In genomic region chrX:83512111-83512510, GRCh38 we compare ENCODE assay signal across 36 cellular contexts. TPM values are rescaled to one million over a fixed set of nuclear protein-coding genes. Genes with fewer than 3 reads are reported as not detected.
"Had no signal": no experiment of that assay in that cellular context is flagged by ENCODE, and none has a peak within 500 bp of the region (broad histone marks: within the 10 kb centered on the region; RNA-seq: fewer than 3 reads in every experiment).

No MANE protein-coding gene starts in this region.

- H3K27ac Mint-ChIP-seq: activated CD4-positive, alpha-beta memory T cell treated with anti-CD3 and anti-CD28 coated beads for 36 hours; activated CD4-positive, alpha-beta T cell treated with anti-CD3 and anti-CD28 coated beads, Interleukin-2, amount 10 ng/mL, durations not matched to agents 24 days and 14 days; activated T-helper 1 cell treated with anti-CD3 and anti-CD28 coated beads, Interleukin-12 subunit alpha, Interleukin-12 subunit beta, Interleukin-2, Interleukin-4 antibody, amounts not matched to agents 30 ng/mL and 10 ng/mL and 1 ng/mL, durations not matched to agents 14 hours and 24 hours and 36 hours; effector memory CD8-positive, alpha-beta T cell; natural killer cell treated with Interleukin-12 subunit alpha and Interleukin-12 subunit beta and Interleukin-15 and Interleukin-18, amount 100 ng/mL, for 72 hours; stimulated activated memory B cell treated with anti-CD40 and anti-IgM and Interleukin-4, amounts not matched to agents 10 μg/mL and 1 μg/mL and 100 μg/mL, for 72 hours; T-helper 1 cell treated with Interleukin-12 subunit alpha and Interleukin-12 subunit beta and Interleukin-4 antibody, amounts not matched to agents 30 μg/mL and 1 μg/mL, for 36 hours had no signal

- H3K36me3 ChIP-seq: gastrocnemius medialis, left ventricle myocardium inferior, pancreas, prostate gland, stomach, thyroid gland, upper lobe of left lung, vagina, WERI-Rb-1 had no signal

- H3K4me2 ChIP-seq: smooth muscle cell had no signal

- H3K4me1 Mint-ChIP-seq: activated CD4-positive, alpha-beta T cell treated with anti-CD3 and anti-CD28 coated beads, Interleukin-2, amount 10 ng/mL, durations not matched to agents 24 days and 14 days had no signal

- H3K4me1 ChIP-seq: body of pancreas, gastrocnemius medialis, left ventricle myocardium inferior, pancreas, prostate gland, thyroid gland, upper lobe of left lung, vagina had no signal

- H3K27ac ChIP-seq: body of pancreas, gastrocnemius medialis, left ventricle myocardium inferior, pancreas, prostate gland, stomach, thyroid gland, upper lobe of left lung, vagina, WERI-Rb-1 had no signal

- DNase-seq: activated CD4-positive, alpha-beta memory T cell treated with anti-CD3 and anti-CD28 coated beads for 36 hours; activated CD4-positive, alpha-beta T cell treated with anti-CD3 and anti-CD28 coated beads, Interleukin-2, amount 10 ng/mL, durations not matched to agents 24 days and 14 days; activated CD4-positive, CD25-positive, alpha-beta regulatory T cell treated with anti-CD3 and anti-CD28 coated beads, Interleukin-2, amount 50 U/mL, for 72 hours; activated CD8-positive, alpha-beta memory T cell treated with anti-CD3 and anti-CD28 coated beads, Interleukin-2, amount 50 U/mL, for 4 hours; activated effector memory CD4-positive, alpha-beta T cell treated with anti-CD3 and anti-CD28 coated beads, Interleukin-2, amount 50 U/mL, for 16 hours; activated naive CD4-positive, alpha-beta T cell treated with anti-CD3 and anti-CD28 coated beads, Interleukin-2, amount 50 U/mL, for 16 hours; activated T-cell treated with anti-CD3 and anti-CD28 coated beads, Interleukin-2, amount 50 U/mL, for 1 hour; amniotic stem cell; body of pancreas; cortex of kidney; effector memory CD8-positive, alpha-beta T cell; erythroblast; gastrocnemius medialis; left ventricle myocardium inferior; mesendoderm; mucosa of descending colon; pancreas; stimulated activated CD4-positive, alpha-beta T cell treated with anti-CD3 and anti-CD28 coated beads, Interleukin-1b, Interleukin-23, amount 100 ng/mL, for 48 hours; stimulated activated CD4-positive, alpha-beta T cell treated with anti-CD3 and anti-CD28 coated beads, Interleukin-4, amount 100 ng/mL, for 4 hours; stimulated activated CD8-positive, alpha-beta memory T cell treated with anti-CD3 and anti-CD28 coated beads, Interleukin-4, amount 100 ng/mL, for 48 hours; stomach; T-helper 9 cell; thyroid gland; upper lobe of left lung; WERI-Rb-1 had no signal

- H3K9me3 Mint-ChIP-seq: activated CD4-positive, alpha-beta memory T cell treated with anti-CD3 and anti-CD28 coated beads for 36 hours; activated T-helper 1 cell treated with anti-CD3 and anti-CD28 coated beads, Interleukin-12 subunit alpha, Interleukin-12 subunit beta, Interleukin-2, Interleukin-4 antibody, amounts not matched to agents 30 ng/mL and 10 ng/mL and 1 ng/mL, durations not matched to agents 14 hours and 24 hours and 36 hours had no signal

- H3K4me3 ChIP-seq: body of pancreas, gastrocnemius medialis, left ventricle myocardium inferior, lung, mucosa of descending colon, pancreas, prostate gland, smooth muscle cell, stomach, thyroid gland, upper lobe of left lung, vagina had no signal

- H3K4me3 Mint-ChIP-seq: activated CD4-positive, alpha-beta memory T cell treated with anti-CD3 and anti-CD28 coated beads for 36 hours; activated CD4-positive, alpha-beta T cell treated with anti-CD3 and anti-CD28 coated beads, Interleukin-2, amount 10 ng/mL, durations not matched to agents 24 days and 14 days; activated T-helper 1 cell treated with anti-CD3 and anti-CD28 coated beads, Interleukin-12 subunit alpha, Interleukin-12 subunit beta, Interleukin-2, Interleukin-4 antibody, amounts not matched to agents 30 ng/mL and 10 ng/mL and 1 ng/mL, durations not matched to agents 14 hours and 24 hours and 36 hours; effector memory CD8-positive, alpha-beta T cell; natural killer cell treated with Interleukin-12 subunit alpha and Interleukin-12 subunit beta and Interleukin-15 and Interleukin-18, amount 100 ng/mL, for 72 hours; stimulated activated memory B cell treated with anti-CD40 and anti-IgM and Interleukin-4, amounts not matched to agents 10 μg/mL and 1 μg/mL and 100 μg/mL, for 72 hours; T-helper 1 cell treated with Interleukin-12 subunit alpha and Interleukin-12 subunit beta and Interleukin-4 antibody, amounts not matched to agents 30 μg/mL and 1 μg/mL, for 36 hours had no signal

- H3K9me3 ChIP-seq: body of pancreas, gastrocnemius medialis, left ventricle myocardium inferior, mucosa of descending colon, pancreas, prostate gland, thyroid gland, vagina had no signal

- ATAC-seq: body of pancreas; effector memory CD8-positive, alpha-beta T cell; gastrocnemius medialis; mucosa of descending colon; natural killer cell treated with Interleukin-12 subunit alpha and Interleukin-12 subunit beta and Interleukin-15 and Interleukin-18, amount 100 ng/mL, for 72 hours; pancreas; stimulated activated memory B cell treated with anti-CD40 and anti-IgM and Interleukin-4, amounts not matched to agents 10 μg/mL and 1 μg/mL and 100 μg/mL, for 72 hours had no signal

RNA-seq across cellular contexts. Expression of gene POU3F4, which starts 4.0 kb away (rescaled TPM):
- total RNA-seq: activated CD4-positive, alpha-beta memory T cell treated with anti-CD3 and anti-CD28 coated beads for 36 hours; activated CD4-positive, alpha-beta T cell treated with anti-CD3 and anti-CD28 coated beads, Interleukin-2, amount 10 ng/mL, durations not matched to agents 24 days and 14 days; activated CD8-positive, alpha-beta memory T cell treated with anti-CD3 and anti-CD28 coated beads for 36 hours; activated T-helper 1 cell treated with anti-CD3 and anti-CD28 coated beads, Interleukin-12 subunit alpha, Interleukin-12 subunit beta, Interleukin-2, Interleukin-4 antibody, amounts not matched to agents 30 ng/mL and 10 ng/mL and 1 ng/mL, durations not matched to agents 14 hours and 24 hours and 36 hours; body of pancreas; chondrocyte; gastrocnemius medialis; left ventricle myocardium inferior; lung; myocyte; natural killer cell treated with Interleukin-12 subunit alpha and Interleukin-12 subunit beta and Interleukin-15 and Interleukin-18, amount 100 ng/mL, for 72 hours; pancreas; prostate gland; smooth muscle cell; stomach; upper lobe of left lung; vagina had no signal
- polyA plus RNA-seq: lung, pancreas, smooth muscle cell, stomach had no signal
